Comparison of ENCODE assay signal across 10 cellular contexts in genomic region chr14:28294834-28295440, GRCh38.
DNase-seq lines count a peak whose midpoint lies in the region; ATAC-seq, FAIRE-seq and TF ChIP-seq lines count a peak whose summit lies in the region.
"Had no signal": no experiment of that assay in that cellular context is flagged by ENCODE, and none has a peak within 500 bp of the region (broad histone marks: within the 10 kb centered on the region; RNA-seq: fewer than 3 reads in every experiment).

No MANE protein-coding gene starts in this region.

- TF ChIP-seq EP300 in H1 (IDR thresholded peaks at IDR 0.05; ENCODE audit: borderline replicate concordance in 1 of 2, low read depth in 2 of 2, low read length in 2 of 2) = no peak

- H3K4me1 ChIP-seq in H1 (replicated peaks in 1 of 4; ENCODE audit: control insufficient read depth in 3 of 4, insufficient read depth in 4 of 4, low read length in 3 of 4) = no peaks in the 10 kb centered on the region
- no peaks in the 10 kb centered on the region for H3K4me1 ChIP-seq in smooth muscle cell (ENCODE audit: low read depth)
- H3K4me1 ChIP-seq: prostate gland had no signal

- ATAC-seq in HG02610 (IDR thresholded peaks at IDR 0.05; ENCODE audit: unreplicated experiment) = no peak

- H2AK5ac ChIP-seq in H1 (ENCODE audit: low read depth, low read length) = no peak overlapping the region

- H3K9me3 ChIP-seq in H1 (ENCODE audit: insufficient read depth in 2 of 2, low read depth in 1 of 2, low read length in 1 of 2) (0 out of 4 replicates have a peak, but pooled peaks cover 0 to 4% of the 10 kb centered on the region in 2 experiments), smooth muscle cell (replicated peaks; ENCODE audit: low read depth) (no peaks in the 10 kb centered on the region)
- H3K9me3 ChIP-seq: prostate gland had no signal

- H3K18ac ChIP-seq in H1 (ENCODE audit: extremely low read depth, low read length) = no peak overlapping the region

- TF ChIP-seq CTCF in H1 (IDR thresholded peaks at IDR 0.05; ENCODE audit: control extremely low read depth in 1 of 3, insufficient read depth in 1 of 3, low read depth in 1 of 3, low read length in 3 of 3) (peak in 2 of 3 experiments; percentile 49 to 66; a peak in 3 of 4 replicates), smooth muscle cell (IDR thresholded peaks at IDR 0.05; ENCODE audit: borderline replicate concordance, insufficient read depth, poor library complexity, severe bottlenecking) (peak; percentile 45)

- H3K4me2 ChIP-seq in H1 (ENCODE audit: insufficient read depth in 1 of 2, low read depth in 2 of 2, low read length in 2 of 2) = no peak overlapping the region
- H3K4me2 ChIP-seq in smooth muscle cell = no peak overlapping the region

- CTCF ChIA-PET in H1 (lab: Charles Lee; ENCODE audit: partially characterized antibody) = interaction anchor here (0.6 to 2.5 kb wide), 29 partner anchors 9 to 556 kb away, joined by 3 to 11 read pairs (median 4); no protein-coding TSS in a partner anchor

- POLR2A ChIA-PET in H1 (lab: Charles Lee; ENCODE audit: partially characterized antibody) = no interaction called here

- no peaks in the 10 kb centered on the region for H3F3A ChIP-seq in smooth muscle cell (ENCODE audit: low read depth)

- H4K20me1 ChIP-seq in H1 (replicated peaks in 1 of 2; ENCODE audit: control insufficient read depth in 1 of 2, insufficient read depth in 2 of 2, low read length in 2 of 2) (no peaks in the 10 kb centered on the region), smooth muscle cell (ENCODE audit: low read depth) (no peaks in the 10 kb centered on the region)

- H3K27ac ChIP-seq in H1 (ENCODE audit: low read depth, low read length) = no peak overlapping the region
- H3K27ac ChIP-seq in smooth muscle cell (ENCODE audit: low read depth) = no peak overlapping the region
- H3K27ac ChIP-seq: prostate gland had no signal

- no peak overlapping the region for H2BK12ac ChIP-seq in H1 (ENCODE audit: low read depth, low read length)

- no peak overlapping the region for H3K56ac ChIP-seq in H1 (replicated peaks; ENCODE audit: insufficient read length, low read depth, low read length)

- H4K91ac ChIP-seq in H1 (replicated peaks; ENCODE audit: insufficient read length, low read length) = no peak overlapping the region

- FAIRE-seq in H1 (lab: Jason Lieb, UNC) = peak; percentile 86

- H3K23me2 ChIP-seq in H1 (ENCODE audit: low read depth, low read length) = no peaks in the 10 kb centered on the region

- peak overlapping the region; percentile 66 for H2AFZ ChIP-seq in H1 (ENCODE audit: low read length)
- H2AFZ ChIP-seq in smooth muscle cell (ENCODE audit: low read depth) = no peak overlapping the region

- no peak overlapping the region for H3K4me3 ChIP-seq in H1 (ENCODE audit: extremely low read depth in 1 of 4, insufficient read depth in 2 of 4, low read depth in 3 of 4, low read length in 4 of 4)
- no peak overlapping the region for H3K4me3 ChIP-seq in smooth muscle cell
- H3K4me3 ChIP-seq: prostate gland had no signal

- H3K27me3 ChIP-seq in H1 (replicated peaks in 1 of 4; ENCODE audit: control insufficient read depth in 3 of 4, extremely low read depth in 1 of 4, insufficient read depth in 3 of 4, low read length in 3 of 4) (no peaks in the 10 kb centered on the region), smooth muscle cell (ENCODE audit: low read depth) (peaks cover 3% of the 10 kb centered on the region)

- no peak overlapping the region for H2BK20ac ChIP-seq in H1 (ENCODE audit: low read length)

- H4K5ac ChIP-seq in H1 (ENCODE audit: insufficient read length, low read depth, low read length) = no peak overlapping the region

- no peak overlapping the region for H3K14ac ChIP-seq in H1 (ENCODE audit: insufficient read length)

- no peak overlapping the region for H2BK5ac ChIP-seq in H1 (ENCODE audit: low read depth, low read length)

- no peak overlapping the region for H2BK120ac ChIP-seq in H1 (replicated peaks; ENCODE audit: low read depth, low read length)

- H3K36me3 ChIP-seq in H1 (ENCODE audit: control insufficient read depth in 2 of 4, insufficient read depth in 4 of 4, low read length in 3 of 4) (no peaks in the 10 kb centered on the region), smooth muscle cell (ENCODE audit: low read depth) (no peaks in the 10 kb centered on the region)
- H3K36me3 ChIP-seq: prostate gland had no signal

- H3K4ac ChIP-seq in H1 (replicated peaks; ENCODE audit: insufficient read length, low read depth, low read length) = no peak overlapping the region

- H2BK15ac ChIP-seq in H1 (ENCODE audit: low read length) = no peak overlapping the region

- H3K23ac ChIP-seq in H1 (ENCODE audit: insufficient read length) = no peak overlapping the region

- 58% methylated on average over 6 of the region's 6 CpGs; no CpG with 5 or more reads in 1 of the 2 experiments for WGBS in H1 (ENCODE audit: extremely low coverage in 1 of 2, insufficient coverage in 1 of 2, insufficient read length in 1 of 2, insufficient replicate concordance in 2 of 2, low coverage in 1 of 2, low lambda C conversion rate in 2 of 2, missing lambda C conversion rate in 1 of 2), 2 experiments
- WGBS in smooth muscle cell (ENCODE audit: low lambda C conversion rate) = 18% methylated on average over 6 of the region's 6 CpGs

- H3K79me2 ChIP-seq in H1 (ENCODE audit: control insufficient read depth in 1 of 2, insufficient read depth in 2 of 2, low read length in 2 of 2) (no peaks in the 10 kb centered on the region), smooth muscle cell (ENCODE audit: low read depth) (no peaks in the 10 kb centered on the region)

- DNase-seq in NOMO-1 (lab: John Stamatoyannopoulos, UW; ENCODE audit: unreplicated experiment in 2 of 2) = peak; percentile 1 to 18
- DNase-seq in NOMO-1 treated with dmso at 0.1 percent for 144 hours (lab: John Stamatoyannopoulos, UW; ENCODE audit: unreplicated experiment) = no peak
- peak; percentile 24 for DNase-seq in NOMO-1 treated with DMSO at 0.1 percent for 48 hours (lab: John Stamatoyannopoulos, UW; ENCODE audit: unreplicated experiment)
- DNase-seq in H1 (ENCODE audit: low read depth in 1 of 2, low spot score in 2 of 2) = no peak
- DNase-seq in smooth muscle cell (lab: John Stamatoyannopoulos, UW; ENCODE audit: unreplicated experiment) = no peak
- DNase-seq in foreskin melanocyte = no peak
- no peak for DNase-seq in NCI-H345 treated with DMSO at 0.1 percent for 48 hours (lab: John Stamatoyannopoulos, UW; ENCODE audit: unreplicated experiment)
- DNase-seq: activated effector memory CD4-positive, alpha-beta T cell treated with anti-CD3 and anti-CD28 coated beads, Interleukin-2, amount 50 U/mL, for 16 hours had no signal

- peak; percentile 61 to 66 for TF ChIP-seq RAD21 in H1 (IDR thresholded peaks at IDR 0.05 in 1 of 2, conservative IDR thresholded peaks at IDR 0.05 in 1 of 2; ENCODE audit: low read depth in 2 of 2, low read length in 2 of 2)

- H4K8ac ChIP-seq in H1 (ENCODE audit: extremely low read depth, insufficient read depth, low read length) = peak overlapping the region; percentile 53; the same call in 1 of the 2 replicates

- no peaks in the 10 kb centered on the region for H3K79me1 ChIP-seq in H1 (ENCODE audit: low read depth, low read length)

- TF ChIP-seq POLR2A in H1 (IDR thresholded peaks at IDR 0.05; ENCODE audit: control extremely low read depth in 1 of 2, low read depth in 2 of 2, low read length in 2 of 2) = no peak

- H3K9ac ChIP-seq in H1 (replicated peaks in 1 of 4; ENCODE audit: extremely low read depth in 1 of 4, low read depth in 3 of 4, low read length in 3 of 4) = no peak overlapping the region
- H3K9ac ChIP-seq in smooth muscle cell (ENCODE audit: low read depth) = no peak overlapping the region

TF ChIP-seq in H1, 55 proteins besides CTCF, POLR2A, EP300 and RAD21:
- TF ChIP-seq CEBPB (IDR thresholded peaks at IDR 0.05; ENCODE audit: low read depth, low read length) = peak; percentile 59
- no peak for TF ChIP-seq RFX5 (IDR thresholded peaks at IDR 0.05; ENCODE audit: borderline replicate concordance, low read depth, low read length)
- TF ChIP-seq SUZ12 (IDR thresholded peaks at IDR 0.05; ENCODE audit: low read length) = no peak
- TF ChIP-seq SP2 (IDR thresholded peaks at IDR 0.05; ENCODE audit: low read length) = 0 out of 2 replicates have a peak, but pooled peaks have one; percentile 7

Comparison
In these comparisons a context has a peak if more than half of its experiments do, and no peak if none do; other contexts are left out.
1. DNase-seq: peak in NOMO-1 (2 of 2) and NOMO-1 treated with DMSO at 0.1 percent for 48 hours (single experiment); none in NOMO-1 treated with dmso at 0.1 percent for 144 hours (single experiment), H1 (0 of 2), smooth muscle cell (single experiment), foreskin melanocyte (single experiment) and NCI-H345 treated with DMSO at 0.1 percent for 48 hours (single experiment).